1 cellular context compared by ENCODE assay signal in genomic region chr18:10739152-10739551, GRCh38.
A peak's percentile ranks its signal among the peaks of the same experiment; 100 is the strongest.
TF ChIP-seq lines count a peak whose summit lies in the region.

No MANE protein-coding gene starts in this region.

TF ChIP-seq in HEK293, 187 proteins besides CTCF, POLR2A, EP300 and RAD21 (continued from another document and continues in another):
- TF ChIP-seq ZSCAN4 (tag by site-specific recombination; IDR thresholded peaks at IDR 0.05) (peak; percentile 40; the same call in 1 of the 2 replicates), ZNF324 (tag by site-specific recombination; IDR thresholded peaks at IDR 0.05) (no peak), ZFP69B (tag by site-specific recombination; IDR thresholded peaks at IDR 0.05) (0 out of 2 replicates have a peak, but pooled peaks have one; percentile 23), ZBTB17 (tag by site-specific recombination; IDR thresholded peaks at IDR 0.05) (peak; percentile 61), ZNF211 (tag by site-specific recombination; IDR thresholded peaks at IDR 0.05; ENCODE audit: low read depth) (no peak), BCL6B (tag by site-specific recombination; IDR thresholded peaks at IDR 0.05) (peak; percentile 77; the same call in 1 of the 2 replicates), ZNF19 (tag by site-specific recombination; IDR thresholded peaks at IDR 0.05; ENCODE audit: low read depth) (0 out of 2 replicates have a peak, but pooled peaks have one; percentile 9), TSHZ1 (tag by site-specific recombination; IDR thresholded peaks at IDR 0.05; ENCODE audit: borderline replicate concordance) (no peak; the same call in 1 of the 2 replicates), ZNF148 (tag by site-specific recombination; IDR thresholded peaks at IDR 0.05; ENCODE audit: borderline replicate concordance) (peak; percentile 70; the same call in 1 of the 2 replicates), SP7 (tag by site-specific recombination; IDR thresholded peaks at IDR 0.05) (peak; percentile 80), ZEB2 (tag by site-specific recombination; IDR thresholded peaks at IDR 0.05) (peak; percentile 75), TCF7L2 (IDR thresholded peaks at IDR 0.05; ENCODE audit: borderline replicate concordance, low read depth, low read length) (peak; percentile 61; the same call in 1 of the 2 replicates), ZBTB8A (tag by site-specific recombination; IDR thresholded peaks at IDR 0.05) (0 out of 2 replicates have a peak, but pooled peaks have one; percentile 19), ZNF202 (tag by site-specific recombination; IDR thresholded peaks at IDR 0.05; ENCODE audit: borderline replicate concordance) (no peak), WT1 (tag by site-specific recombination; IDR thresholded peaks at IDR 0.05) (peak; percentile 46; the same call in 1 of the 2 replicates), KLF16 (tag by site-specific recombination; IDR thresholded peaks at IDR 0.05) (peak; percentile 24; the same call in 1 of the 2 replicates), ZNF2 (tag by site-specific recombination; IDR thresholded peaks at IDR 0.05) (0 out of 2 replicates have a peak, but pooled peaks have one; percentile 53), PATZ1 (tag by site-specific recombination; IDR thresholded peaks at IDR 0.05) (peak; percentile 37), ZNF138 (tag by site-specific recombination; IDR thresholded peaks at IDR 0.05; ENCODE audit: borderline replicate concordance) (no peak), ZNF510 (tag by site-specific recombination; IDR thresholded peaks at IDR 0.05; ENCODE audit: insufficient replicate concordance) (peak; percentile 20), KLF10 (tag by site-specific recombination; IDR thresholded peaks at IDR 0.05) (peak; percentile 39; the same call in 1 of the 2 replicates), YY2 (tag by site-specific recombination; IDR thresholded peaks at IDR 0.05) (0 out of 2 replicates have a peak, but pooled peaks have one; percentile 41), BCL11B (tag by site-specific recombination; IDR thresholded peaks at IDR 0.05; ENCODE audit: low read depth) (peak; percentile 57; the same call in 1 of the 2 replicates), ZNF366 (tag by site-specific recombination; conservative IDR thresholded peaks at IDR 0.05) (peak; percentile 82), ZNF843 (tag by site-specific recombination; IDR thresholded peaks at IDR 0.05) (peak; percentile 79), ZNF629 (tag by site-specific recombination; IDR thresholded peaks at IDR 0.05) (peak; percentile 55; the same call in 1 of the 2 replicates), ZBTB21 (tag by site-specific recombination; IDR thresholded peaks at IDR 0.05) (0 out of 2 replicates have a peak, but pooled peaks have one; percentile 27), BCL11A (tag by site-specific recombination; IDR thresholded peaks at IDR 0.05; ENCODE audit: low read depth) (peak; percentile 49; the same call in 1 of the 2 replicates), OSR2 (tag by site-specific recombination; IDR thresholded peaks at IDR 0.05) (peak; percentile 86), ZNF488 (tag by site-specific recombination; IDR thresholded peaks at IDR 0.05) (peak; percentile 72; the same call in 1 of the 2 replicates), ZNF571 (tag by site-specific recombination; IDR thresholded peaks at IDR 0.05) (no peak)
- TF ChIP-seq, protein P1, sequence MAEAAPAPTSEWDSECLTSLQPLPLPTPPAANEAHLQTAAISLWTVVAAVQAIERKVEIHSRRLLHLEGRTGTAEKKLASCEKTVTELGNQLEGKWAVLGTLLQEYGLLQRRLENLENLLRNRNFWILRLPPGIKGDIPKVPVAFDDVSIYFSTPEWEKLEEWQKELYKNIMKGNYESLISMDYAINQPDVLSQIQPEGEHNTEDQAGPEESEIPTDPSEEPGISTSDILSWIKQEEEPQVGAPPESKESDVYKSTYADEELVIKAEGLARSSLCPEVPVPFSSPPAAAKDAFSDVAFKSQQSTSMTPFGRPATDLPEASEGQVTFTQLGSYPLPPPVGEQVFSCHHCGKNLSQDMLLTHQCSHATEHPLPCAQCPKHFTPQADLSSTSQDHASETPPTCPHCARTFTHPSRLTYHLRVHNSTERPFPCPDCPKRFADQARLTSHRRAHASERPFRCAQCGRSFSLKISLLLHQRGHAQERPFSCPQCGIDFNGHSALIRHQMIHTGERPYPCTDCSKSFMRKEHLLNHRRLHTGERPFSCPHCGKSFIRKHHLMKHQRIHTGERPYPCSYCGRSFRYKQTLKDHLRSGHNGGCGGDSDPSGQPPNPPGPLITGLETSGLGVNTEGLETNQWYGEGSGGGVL (tag by site-specific recombination; IDR thresholded peaks at IDR 0.05): peak; percentile 21; the same call in 1 of the 2 replicates
- TF ChIP-seq, protein P2, sequence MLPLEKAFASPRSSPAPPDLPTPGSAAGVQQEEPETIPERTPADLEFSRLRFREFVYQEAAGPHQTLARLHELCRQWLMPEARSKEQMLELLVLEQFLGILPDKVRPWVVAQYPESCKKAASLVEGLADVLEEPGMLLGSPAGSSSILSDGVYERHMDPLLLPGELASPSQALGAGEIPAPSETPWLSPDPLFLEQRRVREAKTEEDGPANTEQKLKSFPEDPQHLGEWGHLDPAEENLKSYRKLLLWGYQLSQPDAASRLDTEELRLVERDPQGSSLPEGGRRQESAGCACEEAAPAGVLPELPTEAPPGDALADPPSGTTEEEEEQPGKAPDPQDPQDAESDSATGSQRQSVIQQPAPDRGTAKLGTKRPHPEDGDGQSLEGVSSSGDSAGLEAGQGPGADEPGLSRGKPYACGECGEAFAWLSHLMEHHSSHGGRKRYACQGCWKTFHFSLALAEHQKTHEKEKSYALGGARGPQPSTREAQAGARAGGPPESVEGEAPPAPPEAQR (tag by site-specific recombination; IDR thresholded peaks at IDR 0.05): peak; percentile 81; the same call in 1 of the 2 replicates
- TF ChIP-seq, protein P3, sequence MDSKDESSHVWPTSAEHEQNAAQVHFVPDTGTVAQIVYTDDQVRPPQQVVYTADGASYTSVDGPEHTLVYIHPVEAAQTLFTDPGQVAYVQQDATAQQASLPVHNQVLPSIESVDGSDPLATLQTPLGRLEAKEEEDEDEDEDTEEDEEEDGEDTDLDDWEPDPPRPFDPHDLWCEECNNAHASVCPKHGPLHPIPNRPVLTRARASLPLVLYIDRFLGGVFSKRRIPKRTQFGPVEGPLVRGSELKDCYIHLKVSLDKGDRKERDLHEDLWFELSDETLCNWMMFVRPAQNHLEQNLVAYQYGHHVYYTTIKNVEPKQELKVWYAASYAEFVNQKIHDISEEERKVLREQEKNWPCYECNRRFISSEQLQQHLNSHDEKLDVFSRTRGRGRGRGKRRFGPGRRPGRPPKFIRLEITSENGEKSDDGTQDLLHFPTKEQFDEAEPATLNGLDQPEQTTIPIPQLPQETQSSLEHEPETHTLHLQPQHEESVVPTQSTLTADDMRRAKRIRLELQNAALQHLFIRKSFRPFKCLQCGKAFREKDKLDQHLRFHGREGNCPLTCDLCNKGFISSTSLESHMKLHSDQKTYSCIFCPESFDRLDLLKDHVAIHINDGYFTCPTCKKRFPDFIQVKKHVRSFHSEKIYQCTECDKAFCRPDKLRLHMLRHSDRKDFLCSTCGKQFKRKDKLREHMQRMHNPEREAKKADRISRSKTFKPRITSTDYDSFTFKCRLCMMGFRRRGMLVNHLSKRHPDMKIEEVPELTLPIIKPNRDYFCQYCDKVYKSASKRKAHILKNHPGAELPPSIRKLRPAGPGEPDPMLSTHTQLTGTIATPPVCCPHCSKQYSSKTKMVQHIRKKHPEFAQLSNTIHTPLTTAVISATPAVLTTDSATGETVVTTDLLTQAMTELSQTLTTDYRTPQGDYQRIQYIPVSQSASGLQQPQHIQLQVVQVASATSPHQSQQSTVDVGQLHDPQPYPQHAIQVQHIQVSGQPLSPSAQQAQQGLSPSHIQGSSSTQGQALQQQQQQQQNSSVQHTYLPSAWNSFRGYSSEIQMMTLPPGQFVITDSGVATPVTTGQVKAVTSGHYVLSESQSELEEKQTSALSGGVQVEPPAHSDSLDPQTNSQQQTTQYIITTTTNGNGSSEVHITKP (tag by site-specific recombination; IDR thresholded peaks at IDR 0.05): 0 out of 2 replicates have a peak, but pooled peaks have one; percentile 37
